Comparison of ENCODE assay signal across 21 cellular contexts in the genomic region with DNA sequence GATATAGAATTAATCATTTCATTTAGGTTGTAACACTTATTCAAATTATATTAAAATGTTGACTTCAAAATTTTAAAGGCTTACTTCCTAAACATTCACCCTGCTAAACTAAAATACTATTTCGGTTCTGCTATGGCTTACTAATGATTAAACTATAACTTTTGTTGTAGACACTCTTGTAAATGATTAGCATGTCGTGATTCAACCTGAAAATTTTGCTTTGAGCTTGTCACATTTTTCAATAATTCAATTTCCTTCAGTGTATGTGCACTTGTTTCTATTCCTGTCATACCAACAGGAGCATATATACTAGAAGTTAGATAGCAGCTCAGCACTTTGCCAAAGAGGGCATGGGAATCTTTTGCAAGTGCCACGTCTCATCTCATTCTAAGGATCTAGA.
DNase-seq lines count a peak whose midpoint lies in the region; ATAC-seq and TF ChIP-seq lines count a peak whose summit lies in the region.
"Had no signal": no experiment of that assay in that cellular context is flagged by ENCODE, and none has a peak within 500 bp of the region (broad histone marks: within the 10 kb centered on the region; RNA-seq: fewer than 3 reads in every experiment).

No MANE protein-coding gene starts in this region.

- no peaks in the 10 kb centered on the region for H3K27me3 Mint-ChIP-seq in activated naive CD4-positive, alpha-beta T cell treated with anti-CD3 and anti-CD28 coated beads, Interleukin-2, amount 10 ng/mL, durations not matched to agents 7 days and 5 days

- peaks cover 0 to 2% of the 10 kb centered on the region in 2 donors for H3K9me3 ChIP-seq in transverse colon
- H3K9me3 ChIP-seq: BLaER1 treated with 17β-estradiol and CSF1 and Interleukin-3, amounts not matched to agents 10 nM and 100 nM; colonic mucosa had no signal

- H3K4me3 Mint-ChIP-seq in activated naive CD4-positive, alpha-beta T cell treated with anti-CD3 and anti-CD28 coated beads, Interleukin-2, amount 10 ng/mL, durations not matched to agents 7 days and 5 days: no peak overlapping the region

- H3K4me1 Mint-ChIP-seq in activated naive CD4-positive, alpha-beta T cell treated with anti-CD3 and anti-CD28 coated beads, Interleukin-2, amount 10 ng/mL, durations not matched to agents 7 days and 5 days: no peaks in the 10 kb centered on the region

- WGBS in transverse colon (ENCODE audit: low coverage in 1 of 2), 2 donors: 35 to 37% methylated on average over 3 of the region's 3 CpGs

- no peaks in the 10 kb centered on the region for H3K4me1 ChIP-seq in transverse colon
- H3K4me1 ChIP-seq: colonic mucosa had no signal

- H3K27me3 ChIP-seq in transverse colon: no peaks in the 10 kb centered on the region
- H3K27me3 ChIP-seq: BLaER1 treated with 17β-estradiol and CSF1 and Interleukin-3, amounts not matched to agents 10 nM and 100 nM; colonic mucosa had no signal

- no peak overlapping the region for H3K27ac Mint-ChIP-seq in activated naive CD4-positive, alpha-beta T cell treated with anti-CD3 and anti-CD28 coated beads, Interleukin-2, amount 10 ng/mL, durations not matched to agents 7 days and 5 days

- ATAC-seq in GM18909 (IDR thresholded peaks at IDR 0.05; ENCODE audit: poor library complexity, unreplicated experiment): peak; percentile 88
- ATAC-seq in GM21723 (IDR thresholded peaks at IDR 0.05; ENCODE audit: unreplicated experiment): peak; percentile 46
- ATAC-seq in HG03108 (IDR thresholded peaks at IDR 0.05; ENCODE audit: unreplicated experiment): peak; percentile 81
- ATAC-seq: esophagus mucosa, Panc1 had no signal

- intact Hi-C loops in transverse colon (cut with DNase I; ENCODE audit: low total_unique reads): no loop called here

- in situ Hi-C loops in transverse colon (cut with MboI; ENCODE audit: low pct_ligation_motif_present in 1 of 4, low pct_unique_long_range_greater_than_20kb in 1 of 4, low sequenced_read_pairs in 3 of 4): no loop called here

- no peak for TF ChIP-seq EP300 in transverse colon (IDR thresholded peaks at IDR 0.05; ENCODE audit: low read depth)

- no peak for TF ChIP-seq POLR2A in transverse colon (IDR thresholded peaks at IDR 0.05)

- H3K36me3 ChIP-seq in transverse colon: no peaks in the 10 kb centered on the region
- H3K36me3 ChIP-seq: BLaER1 treated with 17β-estradiol and CSF1 and Interleukin-3, amounts not matched to agents 10 nM and 100 nM; colonic mucosa had no signal

- CTCF ChIA-PET in activated naive CD4-positive, alpha-beta T cell treated with anti-CD3 and anti-CD28 coated beads, Interleukin-2, amount 10 ng/mL, durations not matched to agents 7 days and 5 days (lab: Charles Lee): no interaction called here

- no peak overlapping the region for H3K4me3 ChIP-seq in transverse colon
- H3K4me3 ChIP-seq: BLaER1 treated with 17β-estradiol and CSF1 and Interleukin-3, amounts not matched to agents 10 nM and 100 nM; colonic mucosa; smooth muscle cell had no signal

- H3K9me3 Mint-ChIP-seq in activated naive CD4-positive, alpha-beta T cell treated with anti-CD3 and anti-CD28 coated beads, Interleukin-2, amount 10 ng/mL, durations not matched to agents 7 days and 5 days: no peaks in the 10 kb centered on the region

- no peak overlapping the region for H3K27ac ChIP-seq in transverse colon
- H3K27ac ChIP-seq: BLaER1 treated with 17β-estradiol and CSF1 and Interleukin-3, amounts not matched to agents 10 nM and 100 nM; colonic mucosa had no signal

- DNase-seq in glomerular visceral epithelial cell (ENCODE audit: extremely low spot score): peak; percentile 2
- no peak for DNase-seq in activated naive CD4-positive, alpha-beta T cell treated with anti-CD3 and anti-CD28 coated beads, Interleukin-2, amount 10 ng/mL, durations not matched to agents 7 days and 5 days
- DNase-seq in medulla oblongata (ENCODE audit: extremely low spot score): no peak
- DNase-seq in transverse colon: no peak
- DNase-seq in NCI-H748 (lab: John Stamatoyannopoulos, UW; ENCODE audit: unreplicated experiment): no peak
- DNase-seq: activated CD4-positive, CD25-positive, alpha-beta regulatory T cell treated with anti-CD3 and anti-CD28 coated beads, Interleukin-2, amount 50 U/mL, for 72 hours; activated T-cell treated with anti-CD3 and anti-CD28 coated beads, Interleukin-2, amount 50 U/mL, for 1 hour; amniotic stem cell; colonic mucosa; hippocampal formation; NCI-H1048; NCI-H345; nucleus accumbens; T-helper 1 cell had no signal

- H3K36me3 Mint-ChIP-seq in activated naive CD4-positive, alpha-beta T cell treated with anti-CD3 and anti-CD28 coated beads, Interleukin-2, amount 10 ng/mL, durations not matched to agents 7 days and 5 days: no peaks in the 10 kb centered on the region

- TF ChIP-seq CTCF in transverse colon (IDR thresholded peaks at IDR 0.05): no peak
